In the genomic region with DNA sequence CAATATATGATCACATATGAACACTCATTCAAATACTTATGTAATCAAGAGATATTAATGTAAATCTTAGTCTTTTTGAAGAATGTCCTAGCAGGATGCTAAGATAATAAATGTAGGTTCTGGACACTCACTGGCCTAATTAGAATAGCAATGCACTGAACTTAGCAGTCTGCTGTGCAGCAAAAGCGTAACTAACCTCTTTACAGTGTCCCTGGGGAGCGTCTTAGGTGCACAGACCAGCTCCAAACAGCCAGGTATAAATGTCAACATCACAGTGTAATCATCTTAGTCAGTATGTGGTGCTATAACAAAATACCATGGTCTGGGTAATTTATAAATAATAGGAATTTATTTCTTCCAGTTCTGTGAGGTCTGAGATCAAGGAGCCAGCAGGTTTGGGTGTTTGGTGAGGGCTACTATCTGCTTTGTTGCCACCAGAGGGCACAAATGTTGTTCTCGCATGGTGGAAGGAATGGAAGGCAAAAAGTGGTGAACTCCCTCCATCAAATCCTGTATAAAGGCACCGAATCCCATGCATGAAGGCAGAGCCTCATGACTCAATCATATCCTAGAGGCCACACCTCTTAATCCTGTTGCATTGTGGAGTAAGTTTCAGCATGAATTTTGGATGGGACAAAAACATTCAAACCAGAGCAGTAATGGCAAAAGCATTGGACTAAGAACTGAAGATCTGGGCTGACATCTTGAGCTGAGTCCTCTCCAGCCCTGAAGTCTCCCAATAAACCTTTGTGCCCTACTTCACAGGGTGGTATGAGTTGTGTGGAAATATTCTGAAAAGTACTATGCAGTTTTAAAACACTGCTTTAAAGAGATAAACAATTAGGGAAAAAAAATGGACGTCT, we compare ENCODE assay signal across 7 cellular contexts. TPM values are rescaled to one million over a fixed set of nuclear protein-coding genes. Genes with fewer than 3 reads are reported as not detected.
DNase-seq lines count a peak whose midpoint lies in the region; ATAC-seq and TF ChIP-seq lines count a peak whose summit lies in the region.

No MANE protein-coding gene starts in this region.

- H3K4me3 ChIP-seq in Karpas-422 (ENCODE audit: low read length) (no peak overlapping the region), WI38 (ENCODE audit: low read depth, low read length) (no peak overlapping the region), tibial nerve (no peak overlapping the region)

- no peak overlapping the region for H3K27ac ChIP-seq in Karpas-422 (ENCODE audit: low read length)
- H3K27ac ChIP-seq in tibial nerve, result no peak overlapping the region

- H3K27me3 ChIP-seq in Karpas-422 (ENCODE audit: low read length), result no peaks in the 10 kb centered on the region
- no peaks in the 10 kb centered on the region for H3K27me3 ChIP-seq in tibial nerve

- WGBS in tibial nerve, 2 donors, result 75 to 79% methylated on average over 5 of the region's 5 CpGs

- no peak for TF ChIP-seq POLR2A in tibial nerve (IDR thresholded peaks at IDR 0.05)

- no peak for TF ChIP-seq EP300 in tibial nerve (IDR thresholded peaks at IDR 0.05)

- no peak overlapping the region for H3K9ac ChIP-seq in Karpas-422 (ENCODE audit: low read length)

- H4K20me1 ChIP-seq in Karpas-422 (ENCODE audit: insufficient read depth, low read depth, low read length), result no peaks in the 10 kb centered on the region

- no peak for ATAC-seq in HG03457 (IDR thresholded peaks at IDR 0.05; ENCODE audit: unreplicated experiment)

- no peak overlapping the region for H3K4me2 ChIP-seq in Karpas-422 (ENCODE audit: low read depth, low read length, poor library complexity, severe bottlenecking)

- H3K9me2 ChIP-seq in Karpas-422 (replicated peaks; ENCODE audit: insufficient read depth, low read length), result no peaks in the 10 kb centered on the region

- H3K9me3 ChIP-seq in Karpas-422 (ENCODE audit: low read length), result no peaks in the 10 kb centered on the region
- no peaks in the 10 kb centered on the region for H3K9me3 ChIP-seq in tibial nerve

- H3K4me1 ChIP-seq in Karpas-422 (ENCODE audit: low read length), result no peaks in the 10 kb centered on the region
- no peaks in the 10 kb centered on the region for H3K4me1 ChIP-seq in tibial nerve

- TF ChIP-seq CTCF in WI38 (IDR thresholded peaks at IDR 0.05; ENCODE audit: low read depth, low read length), result peak; percentile 48
- TF ChIP-seq CTCF in tibial nerve (IDR thresholded peaks at IDR 0.05), result peak in 1 of 5 experiments; percentile 6

- no peaks in the 10 kb centered on the region for H3K79me2 ChIP-seq in Karpas-422 (ENCODE audit: low read length)

- H2AFZ ChIP-seq in Karpas-422 (ENCODE audit: low read length), result no peak overlapping the region

- in situ Hi-C loops in G401 (cut with HindIII; ENCODE audit: low sequenced_read_pairs), result no loop called here

- DNase-seq in G401 (ENCODE audit: low spot score), result peak; percentile 15
- DNase-seq in Karpas-422, result peak; percentile 75
- DNase-seq in lung microvascular endothelial cell (ENCODE audit: low read depth in 2 of 2), result peak; percentile 32 to 34
- no peak for DNase-seq in anterior cingulate cortex (lab: John Stamatoyannopoulos, UW)
- no peak for DNase-seq in tibial nerve (ENCODE audit: low spot score in 2 of 2)

- H3K36me3 ChIP-seq in Karpas-422 (ENCODE audit: insufficient read depth, low read length) (no peaks in the 10 kb centered on the region), tibial nerve (peaks cover 0 to 37% (median 0%) of the 10 kb centered on the region in 3 donors)

RNA-seq across cellular contexts. Expression of a gene that starts 41.8 kb away (rescaled TPM):
- 13.7 and 15.7 TPM in 2 replicates for total RNA-seq in G401 (2014; rRNA removed; shearing (Covaris generic))
- total RNA-seq in Karpas-422 (2014; rRNA removed; shearing (Covaris generic); ENCODE audit: low replicate concordance), result 5.5 and 10.5 TPM in 2 replicates
- total RNA-seq in lung microvascular endothelial cell (10.2 and 13.9 TPM in 2 replicates), tibial nerve (100 to 1,000 TPM; 146 to 200 (median 166) TPM)

Comparison
In these comparisons a context has a peak if more than half of its experiments do, and no peak if none do; other contexts are left out.
1. DNase-seq: peak in G401 (single experiment), Karpas-422 (single experiment) and lung microvascular endothelial cell (2 of 2); none in anterior cingulate cortex (0 of 58) and tibial nerve (0 of 2).